8 cellular contexts compared by ENCODE assay signal in the genomic region with DNA sequence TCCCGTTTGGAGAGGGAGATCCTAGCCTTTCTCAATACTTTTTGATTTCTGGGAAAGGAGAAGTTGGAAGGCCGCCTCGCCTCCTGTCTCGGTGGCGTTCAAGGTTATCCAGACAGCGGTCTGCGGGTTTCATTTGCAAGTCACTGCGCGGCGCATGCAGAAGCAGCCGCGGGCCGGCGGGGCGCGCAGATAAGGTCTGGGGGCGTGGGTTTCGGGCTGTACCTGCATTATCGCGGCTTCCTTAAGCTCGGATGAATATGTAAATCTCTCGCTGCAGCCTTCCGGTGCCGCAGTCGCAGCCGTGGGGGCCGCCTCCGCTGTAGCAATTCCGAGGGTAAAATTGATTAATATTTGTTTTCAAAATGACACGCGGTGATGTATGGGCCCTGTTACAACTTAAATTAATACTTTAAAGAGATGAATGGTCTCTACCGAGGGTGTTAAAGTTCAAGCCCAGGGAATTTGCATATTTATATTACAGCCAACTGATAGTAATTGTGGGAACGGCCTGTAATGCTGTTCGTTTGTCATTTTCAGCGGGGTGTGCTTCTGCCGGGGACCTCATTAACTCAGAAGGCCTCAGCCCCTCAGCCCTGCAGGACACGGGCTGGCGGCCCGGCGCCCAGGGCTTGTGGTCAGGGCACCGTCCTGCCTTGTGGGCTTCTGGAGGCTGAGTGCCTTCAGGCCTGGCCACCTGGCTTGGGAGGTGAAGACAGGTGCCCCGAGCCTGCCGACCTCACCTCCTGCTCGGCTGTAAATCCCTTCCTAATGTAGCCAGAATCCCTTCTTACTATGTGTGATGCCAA.
DNase-seq lines count a peak whose midpoint lies in the region; ATAC-seq and TF ChIP-seq lines count a peak whose summit lies in the region.

No MANE protein-coding gene starts in this region.

- no peaks in the 10 kb centered on the region for H3K36me3 Mint-ChIP-seq in naive thymus-derived CD8-positive, alpha-beta T cell

- TF ChIP-seq POLR2A in heart left ventricle (IDR thresholded peaks at IDR 0.05) (no peak), GM18505 (IDR thresholded peaks at IDR 0.05; ENCODE audit: borderline replicate concordance, extremely low read depth, insufficient read depth, insufficient read length) (no peak)

- H3K4me3 ChIP-seq in heart left ventricle (peak overlapping the region in 10 of 12 donors; percentile 17 to 46 (median 35)), astrocyte of the cerebellum (ENCODE audit: low read depth, low read length) (peak overlapping the region; percentile 26), thymus (ENCODE audit: low read length) (peak overlapping the region; percentile 22)

- H3K9me3 ChIP-seq in heart left ventricle, result no peaks in the 10 kb centered on the region
- H3K9me3 ChIP-seq in thymus (ENCODE audit: control insufficient read depth), result peaks cover 1% of the 10 kb centered on the region

- WGBS in heart left ventricle, 4 donors, result 12 to 16% (median 14%) methylated on average over 26 to 44 of the region's 44 CpGs
- 6% methylated on average over 44 of the region's 44 CpGs for WGBS in thymus

- POLR2A ChIA-PET in naive thymus-derived CD8-positive, alpha-beta T cell (lab: Charles Lee), result no interaction called here

- peak overlapping the region; percentile 81 to 91 (median 87) for H3K4me3 Mint-ChIP-seq in naive thymus-derived CD8-positive, alpha-beta T cell

- H3K4me1 ChIP-seq in heart left ventricle (peaks cover 0 to 14% (median 0%) of the 10 kb centered on the region in 12 donors), thymus (ENCODE audit: control insufficient read depth, insufficient read depth, low read length) (no peaks in the 10 kb centered on the region)

- H3K36me3 ChIP-seq in heart left ventricle, result no peaks in the 10 kb centered on the region
- H3K36me3 ChIP-seq in thymus (ENCODE audit: control insufficient read depth, insufficient read depth), result no peaks in the 10 kb centered on the region

- H3K27me3 ChIP-seq in heart left ventricle (peaks cover 5 to 31% (median 12%) of the 10 kb centered on the region in 9 donors), thymus (ENCODE audit: control insufficient read depth, insufficient read depth) (peaks cover 5% of the 10 kb centered on the region)

- no peaks in the 10 kb centered on the region for H3K9me3 Mint-ChIP-seq in naive thymus-derived CD8-positive, alpha-beta T cell

- no peak for ATAC-seq in heart left ventricle
- no peak for ATAC-seq in left ventricle myocardium superior
- peak; percentile 90 to 97 for ATAC-seq in naive thymus-derived CD8-positive, alpha-beta T cell
- ATAC-seq in GM18505 (IDR thresholded peaks at IDR 0.05; ENCODE audit: unreplicated experiment), result no peak
- ATAC-seq in HG03469 (IDR thresholded peaks at IDR 0.05; ENCODE audit: unreplicated experiment), result no peak

- peaks cover 11 to 20% (median 18%) of the 10 kb centered on the region in 4 donors for H3K4me1 Mint-ChIP-seq in naive thymus-derived CD8-positive, alpha-beta T cell

- no peak for DNase-seq in heart left ventricle
- DNase-seq in left ventricle myocardium superior, result no peak
- DNase-seq in astrocyte of the cerebellum (ENCODE audit: low read depth), result no peak
- DNase-seq in naive thymus-derived CD8-positive, alpha-beta T cell, result peak in 9 of 10 donors; percentile 1 to 65 (median 28)
- no peak for DNase-seq in NCI-H1092 (lab: John Stamatoyannopoulos, UW)

- H3K27ac Mint-ChIP-seq in naive thymus-derived CD8-positive, alpha-beta T cell, result peak overlapping the region in 6 of 10 donors; percentile 13 to 91 (median 62)

- in situ Hi-C loops in astrocyte of the cerebellum (cut with HindIII; ENCODE audit: low sequenced_read_pairs), result no loop called here

- intact Hi-C loops in heart left ventricle (cut with DNase I) (no loop called here), left ventricle myocardium superior (cut with micrococcal nuclease) (no loop called here)

- H3K27me3 Mint-ChIP-seq in naive thymus-derived CD8-positive, alpha-beta T cell, result peaks cover 0 to 15% (median 9%) of the 10 kb centered on the region in 5 donors

- TF ChIP-seq CTCF in heart left ventricle (IDR thresholded peaks at IDR 0.05) (no peak), astrocyte of the cerebellum (IDR thresholded peaks at IDR 0.05; ENCODE audit: low read depth, low read length, missing control alignments) (no peak)

- H3K27ac ChIP-seq in heart left ventricle (no peak overlapping the region), thymus (ENCODE audit: low read depth) (no peak overlapping the region)

Comparison
In these comparisons a context has a peak if more than half of its experiments do, and no peak if none do; other contexts are left out.
1. ATAC-seq: peak in naive thymus-derived CD8-positive, alpha-beta T cell (2 of 2); none in heart left ventricle (0 of 4), left ventricle myocardium superior (single experiment), GM18505 (single experiment) and HG03469 (single experiment).
2. DNase-seq: peak in naive thymus-derived CD8-positive, alpha-beta T cell (9 of 10); none in heart left ventricle (0 of 5), left ventricle myocardium superior (single experiment), astrocyte of the cerebellum (single experiment) and NCI-H1092 (single experiment).
3. Peak in every context shown above with its lines, with median percentiles within 50 percentile points of each other: H3K4me3 ChIP-seq.